In the genomic region with DNA sequence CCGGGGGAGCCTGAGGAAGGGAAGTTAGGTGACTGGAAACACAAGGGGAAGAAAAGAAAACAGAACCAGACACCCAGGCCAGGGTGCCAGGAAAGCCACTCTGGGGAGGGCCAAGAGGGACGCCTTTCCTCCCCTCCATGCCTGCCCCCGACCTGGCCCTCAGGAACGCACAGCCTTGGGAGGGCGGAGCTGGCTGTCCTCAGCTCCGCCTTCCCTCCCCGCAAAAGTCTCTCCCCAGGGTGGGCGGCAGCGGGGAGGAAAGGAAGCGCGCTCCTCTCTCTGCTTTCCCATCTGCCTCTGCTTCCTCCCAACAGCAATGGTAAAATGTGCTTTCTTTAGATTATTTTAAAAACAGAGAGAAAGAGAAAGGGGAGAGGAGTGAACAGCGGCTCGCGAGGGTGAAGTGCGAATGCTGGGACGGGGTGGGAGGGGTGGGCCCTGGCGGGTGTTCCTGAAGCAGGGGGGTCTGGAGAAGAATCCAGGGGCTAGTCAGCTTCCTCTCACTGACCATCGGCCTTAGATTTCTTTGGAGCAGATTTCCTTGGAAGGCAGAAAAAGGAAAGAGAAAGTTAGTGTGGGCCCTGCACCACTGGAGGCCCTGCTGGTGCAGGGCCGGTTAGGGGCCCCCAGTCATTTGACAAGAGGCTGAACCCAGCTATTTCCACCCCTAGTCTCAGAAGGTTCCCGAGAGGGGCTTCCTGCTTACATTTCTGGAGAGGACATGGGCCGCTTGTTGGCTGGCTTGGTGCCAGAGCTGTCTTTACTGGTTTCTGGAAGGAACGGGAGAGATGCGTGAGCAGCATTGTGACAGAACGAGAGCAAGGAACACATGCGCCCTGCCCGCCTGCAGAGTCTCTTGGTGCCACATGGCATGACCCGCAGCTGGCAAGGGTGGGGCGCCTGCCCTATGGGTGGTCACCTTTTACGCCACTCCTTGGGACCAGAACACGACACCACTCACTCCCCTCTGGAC, we compare ENCODE assay signal across 11 cellular contexts. TPM values are rescaled to one million over a fixed set of nuclear protein-coding genes. Genes with fewer than 3 reads are reported as not detected.
DNase-seq lines count a peak whose midpoint lies in the region; ATAC-seq lines count a peak whose summit lies in the region.
"Had no signal": no experiment of that assay in that cellular context is flagged by ENCODE, and none has a peak within 500 bp of the region (broad histone marks: within the 10 kb centered on the region; RNA-seq: fewer than 3 reads in every experiment).

No MANE protein-coding gene starts in this region.

- H3K36me3 ChIP-seq in CD8-positive, alpha-beta memory T cell (ENCODE audit: insufficient read depth, low read length) = peaks cover 17% of the 10 kb centered on the region
- H3K36me3 ChIP-seq in KOPT-K1 (ENCODE audit: insufficient read depth, low read length) (peaks cover 80% of the 10 kb centered on the region), ectodermal cell (ENCODE audit: control insufficient read depth, insufficient read depth, low read length) (peaks cover 14% of the 10 kb centered on the region), neuronal stem cell (replicated peaks in 1 of 2; ENCODE audit: control insufficient read depth in 2 of 2, insufficient read depth in 2 of 2, low read length in 2 of 2) (peaks cover 31 to 66% of the 10 kb centered on the region in 2 donors)

- no peak overlapping the region for H3K4ac ChIP-seq in neuronal stem cell (ENCODE audit: low read length)

- H3K4me1 Mint-ChIP-seq in CD8-positive, alpha-beta memory T cell = peaks cover 9 to 20% (median 16%) of the 10 kb centered on the region in 3 donors

- 71 to 74% methylated on average over 26 to 28 of the region's 30 CpGs for whole genome bisulfite sequencing in ectodermal cell, 2 experiments
- no CpG with 5 or more reads among the region's 30 CpGs for whole genome bisulfite sequencing in neuronal stem cell (ENCODE audit: extremely low coverage in 2 of 2, insufficient read length in 2 of 2, insufficient replicate concordance in 1 of 2), 2 donors

- H3K79me1 ChIP-seq in neuronal stem cell (ENCODE audit: low read depth, low read length) = peaks cover 6% of the 10 kb centered on the region

- no peak overlapping the region for H2BK120ac ChIP-seq in neuronal stem cell (ENCODE audit: low read depth, low read length)

- CTCF ChIA-PET in CD8-positive, alpha-beta memory T cell (lab: Charles Lee) = interaction anchor here (0.9 to 10.4 kb wide), 7 partner anchors 9 to 195 kb away, joined by 3 to 230 read pairs (median 7); a partner anchor contains a TSS

- DNase-seq in CD8-positive, alpha-beta memory T cell = no peak
- no peak for DNase-seq in neuronal stem cell (ENCODE audit: low spot score)
- DNase-seq in RKO (ENCODE audit: low spot score) = no peak
- DNase-seq in NCI-H2196 (lab: John Stamatoyannopoulos, UW; ENCODE audit: unreplicated experiment) = no peak
- DNase-seq: NCI-H446 treated with DMSO at 0.1 percent for 48 hours had no signal

- peak overlapping the region; percentile 57 for H3K18ac ChIP-seq in neuronal stem cell (ENCODE audit: low read length)

- H3K4me3 ChIP-seq in CD8-positive, alpha-beta memory T cell (ENCODE audit: low read length) = no peak overlapping the region
- H3K4me3 ChIP-seq in ectodermal cell (ENCODE audit: insufficient read depth, low read depth, low read length) (no peak overlapping the region), neuronal stem cell (ENCODE audit: low read length in 2 of 2) (peak overlapping the region in 1 of 2 donors; percentile 42)
- H3K4me3 ChIP-seq: adrenal gland had no signal

- peak overlapping the region in 5 of 8 donors; percentile 15 to 69 (median 38) for H3K27ac Mint-ChIP-seq in CD8-positive, alpha-beta memory T cell

- peaks cover 0 to 36% (median 8%) of the 10 kb centered on the region in 3 donors for H3K36me3 Mint-ChIP-seq in CD8-positive, alpha-beta memory T cell

- H3K27me3 Mint-ChIP-seq in CD8-positive, alpha-beta memory T cell = peaks cover 0 to 2% of the 10 kb centered on the region in 2 donors

- no peak overlapping the region for H3K9ac ChIP-seq in neuronal stem cell (ENCODE audit: low read depth, low read length, poor library complexity)
- H3K9ac ChIP-seq: parathyroid adenoma had no signal

- H2AK5ac ChIP-seq in neuronal stem cell (ENCODE audit: low read depth, low read length) = no peak overlapping the region

- no peak overlapping the region for H3K27ac ChIP-seq in CD8-positive, alpha-beta memory T cell (ENCODE audit: low read depth, low read length)
- H3K27ac ChIP-seq in KOPT-K1 (ENCODE audit: low read depth, low read length, poor library complexity, severe bottlenecking) (peak overlapping the region; percentile 61), ectodermal cell (ENCODE audit: insufficient read depth, low read depth, low read length, poor library complexity, severe bottlenecking) (peak overlapping the region; percentile 66), neuronal stem cell (replicated peaks; ENCODE audit: low read length) (peak overlapping the region; percentile 94)

- no peak overlapping the region for H4K91ac ChIP-seq in neuronal stem cell (ENCODE audit: low read depth, low read length, poor library complexity)

- H3K4me1 ChIP-seq in CD8-positive, alpha-beta memory T cell (ENCODE audit: insufficient read depth, low read length) = peaks cover 10% of the 10 kb centered on the region
- H3K4me1 ChIP-seq in ectodermal cell (ENCODE audit: control insufficient read depth, insufficient read depth, low read length) = no peaks in the 10 kb centered on the region
- H3K4me1 ChIP-seq in neuronal stem cell (ENCODE audit: control insufficient read depth in 2 of 2, insufficient read depth in 1 of 2, low read depth in 1 of 2, low read length in 2 of 2) = peaks cover 12 to 21% of the 10 kb centered on the region in 2 donors
- H3K4me1 ChIP-seq: parathyroid adenoma had no signal

- no peak overlapping the region for H3K14ac ChIP-seq in neuronal stem cell (ENCODE audit: low read length)

- no peak overlapping the region for H3K4me2 ChIP-seq in neuronal stem cell (ENCODE audit: insufficient read depth, low read length, poor library complexity, severe bottlenecking)

- H2BK5ac ChIP-seq in neuronal stem cell (ENCODE audit: low read length) = peak overlapping the region; percentile 66

- H2BK12ac ChIP-seq in neuronal stem cell (ENCODE audit: low read length) = no peak overlapping the region

- H2AFZ ChIP-seq in neuronal stem cell (ENCODE audit: low read length) = no peak overlapping the region
- H2AFZ ChIP-seq: parathyroid adenoma had no signal

- H3K4me3 Mint-ChIP-seq in CD8-positive, alpha-beta memory T cell = no peak overlapping the region

- H3K9me3 ChIP-seq in CD8-positive, alpha-beta memory T cell (ENCODE audit: low read length) = no peaks in the 10 kb centered on the region
- no peaks in the 10 kb centered on the region for H3K9me3 ChIP-seq in KOPT-K1 (ENCODE audit: insufficient read depth, low read length, poor library complexity, severe bottlenecking)
- H3K9me3 ChIP-seq in ectodermal cell (ENCODE audit: control insufficient read depth, low read length) = no peaks in the 10 kb centered on the region
- H3K9me3 ChIP-seq in neuronal stem cell (replicated peaks in 1 of 2; ENCODE audit: control insufficient read depth in 2 of 2, insufficient read depth in 1 of 2, low read depth in 1 of 2, low read length in 2 of 2) = no peaks in the 10 kb centered on the region
- H3K9me3 ChIP-seq: adrenal gland had no signal

- no peaks in the 10 kb centered on the region for H3K27me3 ChIP-seq in CD8-positive, alpha-beta memory T cell (ENCODE audit: insufficient read depth, low read length, poor library complexity, severe bottlenecking)
- no peaks in the 10 kb centered on the region for H3K27me3 ChIP-seq in ectodermal cell (ENCODE audit: control insufficient read depth, insufficient read depth, low read length, poor library complexity, severe bottlenecking)
- peaks cover 0 to 2% (median 0%) of the 10 kb centered on the region in 3 experiments for H3K27me3 ChIP-seq in neuronal stem cell (ENCODE audit: control insufficient read depth in 3 of 3, insufficient read depth in 3 of 3, low read depth in 1 of 3, low read length in 3 of 3)
- H3K27me3 ChIP-seq: adrenal gland had no signal

- no peaks in the 10 kb centered on the region for H3K9me3 Mint-ChIP-seq in CD8-positive, alpha-beta memory T cell

- no peak for ATAC-seq in GM21528 (IDR thresholded peaks at IDR 0.05; ENCODE audit: low FRiP score, unreplicated experiment)
- no peak for ATAC-seq in SK-N-SH treated with all-trans-retinoic acid at 6 μM for 48 hours

- H2BK15ac ChIP-seq in neuronal stem cell (ENCODE audit: low read length) = no peak overlapping the region

- POLR2A ChIA-PET in CD8-positive, alpha-beta memory T cell (lab: Charles Lee) = interaction anchor here (1.0 to 1.7 kb wide), 6 partner anchors 15 to 223 kb away, joined by 3 to 4 read pairs (median 4); a partner anchor contains a TSS

- no peak overlapping the region for H3K23ac ChIP-seq in neuronal stem cell (ENCODE audit: low read depth, low read length, poor library complexity)

- no peak overlapping the region for H4K8ac ChIP-seq in neuronal stem cell (ENCODE audit: low read depth, low read length)

RNA-seq across cellular contexts. Expression of a gene that starts 4.7 kb away (rescaled TPM):
- total RNA-seq in CD8-positive, alpha-beta memory T cell = 1 to 10 TPM; 3.5 to 4.6 TPM
- polyA plus RNA-seq in CD8-positive, alpha-beta memory T cell = not detected
- polyA plus RNA-seq in ectodermal cell (2013, experiment 1 of 4) = 5.0 TPM
- 7.5 TPM for polyA plus RNA-seq in ectodermal cell (2013, experiment 2 of 4)
- 5.1 TPM for polyA plus RNA-seq in ectodermal cell (2013, experiment 3 of 4)
- polyA plus RNA-seq in ectodermal cell (2013, experiment 4 of 4) = 7.4 TPM
- 4.8 TPM for polyA plus RNA-seq in neuronal stem cell (2013, experiment 1 of 2)
- polyA plus RNA-seq in neuronal stem cell (2013, experiment 2 of 2) = 4.7 TPM

RNA-seq across cellular contexts. Expression of a gene that starts 14.3 kb away (rescaled TPM):
- 100 to 1,000 TPM; 160 to 162 TPM for total RNA-seq in CD8-positive, alpha-beta memory T cell
- polyA plus RNA-seq in CD8-positive, alpha-beta memory T cell = 105 TPM
- polyA plus RNA-seq in ectodermal cell (2013, experiment 1 of 4) = 104 TPM
- 95.2 TPM for polyA plus RNA-seq in ectodermal cell (2013, experiment 2 of 4)
- polyA plus RNA-seq in ectodermal cell (2013, experiment 3 of 4) = 79.9 TPM
- polyA plus RNA-seq in ectodermal cell (2013, experiment 4 of 4) = 87.6 TPM
- polyA plus RNA-seq in neuronal stem cell (2013, experiment 1 of 2) = 94.9 TPM
- polyA plus RNA-seq in neuronal stem cell (2013, experiment 2 of 2) = 91.4 TPM

RNA-seq across cellular contexts. Expression of a gene that starts 22.5 kb away (rescaled TPM):
- total RNA-seq in CD8-positive, alpha-beta memory T cell = 100 to 1,000 TPM; 152 to 156 TPM
- polyA plus RNA-seq in CD8-positive, alpha-beta memory T cell = 12.4 TPM
- polyA plus RNA-seq in ectodermal cell (2013, experiment 1 of 4) = 85.2 TPM
- polyA plus RNA-seq in ectodermal cell (2013, experiment 2 of 4) = 86.5 TPM
- 61.4 TPM for polyA plus RNA-seq in ectodermal cell (2013, experiment 3 of 4)
- 68.1 TPM for polyA plus RNA-seq in ectodermal cell (2013, experiment 4 of 4)
- polyA plus RNA-seq in neuronal stem cell (2013, experiment 1 of 2) = 37.0 TPM
- polyA plus RNA-seq in neuronal stem cell (2013, experiment 2 of 2) = 39.4 TPM

RNA-seq across cellular contexts. Expression of a gene that starts 23.1 kb away (rescaled TPM):
- 100 to 1,000 TPM; 124 to 133 TPM for total RNA-seq in CD8-positive, alpha-beta memory T cell
- 116 TPM for polyA plus RNA-seq in CD8-positive, alpha-beta memory T cell
- polyA plus RNA-seq in ectodermal cell (2013, experiment 1 of 4) = 9.0 TPM
- 14.4 TPM for polyA plus RNA-seq in ectodermal cell (2013, experiment 2 of 4)
- 10.2 TPM for polyA plus RNA-seq in ectodermal cell (2013, experiment 3 of 4)
- polyA plus RNA-seq in ectodermal cell (2013, experiment 4 of 4) = 9.5 TPM
- 5.4 TPM for polyA plus RNA-seq in neuronal stem cell (2013, experiment 1 of 2)
- polyA plus RNA-seq in neuronal stem cell (2013, experiment 2 of 2) = 4.9 TPM

RNA-seq across cellular contexts. Expression of a gene that starts 23.4 kb away (rescaled TPM):
- 1 to 10 TPM; 3.3 to 3.5 TPM for total RNA-seq in CD8-positive, alpha-beta memory T cell
- 17.2 TPM for polyA plus RNA-seq in CD8-positive, alpha-beta memory T cell
- 9.8 TPM for polyA plus RNA-seq in ectodermal cell (2013, experiment 1 of 4)
- polyA plus RNA-seq in ectodermal cell (2013, experiment 2 of 4) = 7.9 TPM
- 6.5 TPM for polyA plus RNA-seq in ectodermal cell (2013, experiment 3 of 4)
- polyA plus RNA-seq in ectodermal cell (2013, experiment 4 of 4) = 6.7 TPM
- polyA plus RNA-seq in neuronal stem cell (2013, experiment 1 of 2) = 6.2 TPM
- 6.1 TPM for polyA plus RNA-seq in neuronal stem cell (2013, experiment 2 of 2)
